Comparison of ENCODE assay signal across 1 cellular context in the genomic region with DNA sequence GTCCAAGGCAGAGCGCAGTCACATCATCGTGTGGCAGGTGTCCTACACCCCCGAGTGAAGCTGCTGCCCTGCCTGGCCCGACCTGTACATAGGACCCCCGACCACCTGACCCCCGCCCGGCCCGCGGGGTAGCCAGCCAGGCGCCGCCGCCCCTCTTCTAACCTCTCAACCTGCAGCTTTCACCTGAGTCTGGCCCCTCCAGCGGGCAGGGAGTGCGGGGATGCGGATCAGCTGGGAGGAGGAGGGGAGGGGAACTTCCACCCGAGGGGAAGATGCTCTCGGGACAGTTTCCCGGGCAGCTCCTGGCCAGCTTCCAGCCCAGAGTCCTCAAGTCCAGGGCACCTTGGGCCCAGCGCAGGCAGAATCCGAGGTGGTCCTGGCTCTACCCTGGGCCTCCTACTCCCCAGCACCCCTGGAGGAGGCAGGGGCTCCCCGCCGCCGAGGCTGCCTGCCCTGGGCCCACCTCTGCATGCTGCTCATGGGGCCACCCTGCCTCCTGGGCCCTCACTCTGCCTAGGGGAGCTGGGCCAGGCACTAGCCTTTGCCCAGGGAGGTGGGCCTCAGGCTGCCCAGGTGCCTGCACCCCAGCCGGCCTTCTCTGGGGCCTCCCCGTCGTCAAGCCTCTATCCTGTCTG.
TF ChIP-seq lines count a peak whose summit lies in the region.

No MANE protein-coding gene starts in this region.

TF ChIP-seq in HEK293, 187 proteins besides CTCF, POLR2A, EP300 and RAD21 (continued from another document):
- TF ChIP-seq ZNF10 (tag by site-specific recombination; IDR thresholded peaks at IDR 0.05) (no peak), ZNF561 (tag by site-specific recombination; IDR thresholded peaks at IDR 0.05; ENCODE audit: borderline replicate concordance) (no peak), ZFP69B (tag by site-specific recombination; IDR thresholded peaks at IDR 0.05) (peak; percentile 94), SP3 (tag by site-specific recombination; IDR thresholded peaks at IDR 0.05) (no peak), IKZF3 (tag by site-specific recombination; IDR thresholded peaks at IDR 0.05) (0 out of 2 replicates have a peak, but pooled peaks have one; percentile 7), ZNF623 (tag by site-specific recombination; IDR thresholded peaks at IDR 0.05) (no peak), HOXA7 (CRISPR knock-in tag; IDR thresholded peaks at IDR 0.05; ENCODE audit: borderline replicate concordance) (no peak), ZIC2 (tag by site-specific recombination; IDR thresholded peaks at IDR 0.05) (peak; percentile 61), GFI1B (tag by site-specific recombination; IDR thresholded peaks at IDR 0.05) (no peak), ZNF274 (IDR thresholded peaks at IDR 0.05; ENCODE audit: low read length) (no peak), ZNF274 (tag by site-specific recombination; IDR thresholded peaks at IDR 0.05; ENCODE audit: borderline replicate concordance) (no peak), FEZF1 (tag by site-specific recombination; IDR thresholded peaks at IDR 0.05) (no peak), ZNF692 (tag by site-specific recombination; IDR thresholded peaks at IDR 0.05) (peak; percentile 96), ZNF768 (tag by site-specific recombination; IDR thresholded peaks at IDR 0.05) (no peak), ZNF449 (tag by site-specific recombination; IDR thresholded peaks at IDR 0.05) (no peak), ZBTB20 (tag by site-specific recombination; IDR thresholded peaks at IDR 0.05) (peak; percentile 50; the same call in 1 of the 2 replicates), ZNF202 (tag by site-specific recombination; IDR thresholded peaks at IDR 0.05; ENCODE audit: borderline replicate concordance) (no peak)
- TF ChIP-seq, protein P1, sequence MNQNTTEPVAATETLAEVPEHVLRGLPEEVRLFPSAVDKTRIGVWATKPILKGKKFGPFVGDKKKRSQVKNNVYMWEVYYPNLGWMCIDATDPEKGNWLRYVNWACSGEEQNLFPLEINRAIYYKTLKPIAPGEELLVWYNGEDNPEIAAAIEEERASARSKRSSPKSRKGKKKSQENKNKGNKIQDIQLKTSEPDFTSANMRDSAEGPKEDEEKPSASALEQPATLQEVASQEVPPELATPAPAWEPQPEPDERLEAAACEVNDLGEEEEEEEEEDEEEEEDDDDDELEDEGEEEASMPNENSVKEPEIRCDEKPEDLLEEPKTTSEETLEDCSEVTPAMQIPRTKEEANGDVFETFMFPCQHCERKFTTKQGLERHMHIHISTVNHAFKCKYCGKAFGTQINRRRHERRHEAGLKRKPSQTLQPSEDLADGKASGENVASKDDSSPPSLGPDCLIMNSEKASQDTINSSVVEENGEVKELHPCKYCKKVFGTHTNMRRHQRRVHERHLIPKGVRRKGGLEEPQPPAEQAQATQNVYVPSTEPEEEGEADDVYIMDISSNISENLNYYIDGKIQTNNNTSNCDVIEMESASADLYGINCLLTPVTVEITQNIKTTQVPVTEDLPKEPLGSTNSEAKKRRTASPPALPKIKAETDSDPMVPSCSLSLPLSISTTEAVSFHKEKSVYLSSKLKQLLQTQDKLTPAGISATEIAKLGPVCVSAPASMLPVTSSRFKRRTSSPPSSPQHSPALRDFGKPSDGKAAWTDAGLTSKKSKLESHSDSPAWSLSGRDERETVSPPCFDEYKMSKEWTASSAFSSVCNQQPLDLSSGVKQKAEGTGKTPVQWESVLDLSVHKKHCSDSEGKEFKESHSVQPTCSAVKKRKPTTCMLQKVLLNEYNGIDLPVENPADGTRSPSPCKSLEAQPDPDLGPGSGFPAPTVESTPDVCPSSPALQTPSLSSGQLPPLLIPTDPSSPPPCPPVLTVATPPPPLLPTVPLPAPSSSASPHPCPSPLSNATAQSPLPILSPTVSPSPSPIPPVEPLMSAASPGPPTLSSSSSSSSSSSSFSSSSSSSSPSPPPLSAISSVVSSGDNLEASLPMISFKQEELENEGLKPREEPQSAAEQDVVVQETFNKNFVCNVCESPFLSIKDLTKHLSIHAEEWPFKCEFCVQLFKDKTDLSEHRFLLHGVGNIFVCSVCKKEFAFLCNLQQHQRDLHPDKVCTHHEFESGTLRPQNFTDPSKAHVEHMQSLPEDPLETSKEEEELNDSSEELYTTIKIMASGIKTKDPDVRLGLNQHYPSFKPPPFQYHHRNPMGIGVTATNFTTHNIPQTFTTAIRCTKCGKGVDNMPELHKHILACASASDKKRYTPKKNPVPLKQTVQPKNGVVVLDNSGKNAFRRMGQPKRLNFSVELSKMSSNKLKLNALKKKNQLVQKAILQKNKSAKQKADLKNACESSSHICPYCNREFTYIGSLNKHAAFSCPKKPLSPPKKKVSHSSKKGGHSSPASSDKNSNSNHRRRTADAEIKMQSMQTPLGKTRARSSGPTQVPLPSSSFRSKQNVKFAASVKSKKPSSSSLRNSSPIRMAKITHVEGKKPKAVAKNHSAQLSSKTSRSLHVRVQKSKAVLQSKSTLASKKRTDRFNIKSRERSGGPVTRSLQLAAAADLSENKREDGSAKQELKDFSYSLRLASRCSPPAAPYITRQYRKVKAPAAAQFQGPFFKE (tag by site-specific recombination; IDR thresholded peaks at IDR 0.05; ENCODE audit: borderline replicate concordance) = no peak
- TF ChIP-seq, protein P2, sequence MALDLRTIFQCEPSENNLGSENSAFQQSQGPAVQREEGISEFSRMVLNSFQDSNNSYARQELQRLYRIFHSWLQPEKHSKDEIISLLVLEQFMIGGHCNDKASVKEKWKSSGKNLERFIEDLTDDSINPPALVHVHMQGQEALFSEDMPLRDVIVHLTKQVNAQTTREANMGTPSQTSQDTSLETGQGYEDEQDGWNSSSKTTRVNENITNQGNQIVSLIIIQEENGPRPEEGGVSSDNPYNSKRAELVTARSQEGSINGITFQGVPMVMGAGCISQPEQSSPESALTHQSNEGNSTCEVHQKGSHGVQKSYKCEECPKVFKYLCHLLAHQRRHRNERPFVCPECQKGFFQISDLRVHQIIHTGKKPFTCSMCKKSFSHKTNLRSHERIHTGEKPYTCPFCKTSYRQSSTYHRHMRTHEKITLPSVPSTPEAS (tag by site-specific recombination; IDR thresholded peaks at IDR 0.05) = no peak
- TF ChIP-seq, protein P3, sequence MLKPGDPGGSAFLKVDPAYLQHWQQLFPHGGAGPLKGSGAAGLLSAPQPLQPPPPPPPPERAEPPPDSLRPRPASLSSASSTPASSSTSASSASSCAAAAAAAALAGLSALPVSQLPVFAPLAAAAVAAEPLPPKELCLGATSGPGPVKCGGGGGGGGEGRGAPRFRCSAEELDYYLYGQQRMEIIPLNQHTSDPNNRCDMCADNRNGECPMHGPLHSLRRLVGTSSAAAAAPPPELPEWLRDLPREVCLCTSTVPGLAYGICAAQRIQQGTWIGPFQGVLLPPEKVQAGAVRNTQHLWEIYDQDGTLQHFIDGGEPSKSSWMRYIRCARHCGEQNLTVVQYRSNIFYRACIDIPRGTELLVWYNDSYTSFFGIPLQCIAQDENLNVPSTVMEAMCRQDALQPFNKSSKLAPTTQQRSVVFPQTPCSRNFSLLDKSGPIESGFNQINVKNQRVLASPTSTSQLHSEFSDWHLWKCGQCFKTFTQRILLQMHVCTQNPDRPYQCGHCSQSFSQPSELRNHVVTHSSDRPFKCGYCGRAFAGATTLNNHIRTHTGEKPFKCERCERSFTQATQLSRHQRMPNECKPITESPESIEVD (tag by site-specific recombination; IDR thresholded peaks at IDR 0.05) = no peak
- TF ChIP-seq, protein P4, sequence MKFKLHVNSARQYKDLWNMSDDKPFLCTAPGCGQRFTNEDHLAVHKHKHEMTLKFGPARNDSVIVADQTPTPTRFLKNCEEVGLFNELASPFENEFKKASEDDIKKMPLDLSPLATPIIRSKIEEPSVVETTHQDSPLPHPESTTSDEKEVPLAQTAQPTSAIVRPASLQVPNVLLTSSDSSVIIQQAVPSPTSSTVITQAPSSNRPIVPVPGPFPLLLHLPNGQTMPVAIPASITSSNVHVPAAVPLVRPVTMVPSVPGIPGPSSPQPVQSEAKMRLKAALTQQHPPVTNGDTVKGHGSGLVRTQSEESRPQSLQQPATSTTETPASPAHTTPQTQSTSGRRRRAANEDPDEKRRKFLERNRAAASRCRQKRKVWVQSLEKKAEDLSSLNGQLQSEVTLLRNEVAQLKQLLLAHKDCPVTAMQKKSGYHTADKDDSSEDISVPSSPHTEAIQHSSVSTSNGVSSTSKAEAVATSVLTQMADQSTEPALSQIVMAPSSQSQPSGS (tag by site-specific recombination; IDR thresholded peaks at IDR 0.05; ENCODE audit: low read depth) = no peak
- TF ChIP-seq, protein P5, sequence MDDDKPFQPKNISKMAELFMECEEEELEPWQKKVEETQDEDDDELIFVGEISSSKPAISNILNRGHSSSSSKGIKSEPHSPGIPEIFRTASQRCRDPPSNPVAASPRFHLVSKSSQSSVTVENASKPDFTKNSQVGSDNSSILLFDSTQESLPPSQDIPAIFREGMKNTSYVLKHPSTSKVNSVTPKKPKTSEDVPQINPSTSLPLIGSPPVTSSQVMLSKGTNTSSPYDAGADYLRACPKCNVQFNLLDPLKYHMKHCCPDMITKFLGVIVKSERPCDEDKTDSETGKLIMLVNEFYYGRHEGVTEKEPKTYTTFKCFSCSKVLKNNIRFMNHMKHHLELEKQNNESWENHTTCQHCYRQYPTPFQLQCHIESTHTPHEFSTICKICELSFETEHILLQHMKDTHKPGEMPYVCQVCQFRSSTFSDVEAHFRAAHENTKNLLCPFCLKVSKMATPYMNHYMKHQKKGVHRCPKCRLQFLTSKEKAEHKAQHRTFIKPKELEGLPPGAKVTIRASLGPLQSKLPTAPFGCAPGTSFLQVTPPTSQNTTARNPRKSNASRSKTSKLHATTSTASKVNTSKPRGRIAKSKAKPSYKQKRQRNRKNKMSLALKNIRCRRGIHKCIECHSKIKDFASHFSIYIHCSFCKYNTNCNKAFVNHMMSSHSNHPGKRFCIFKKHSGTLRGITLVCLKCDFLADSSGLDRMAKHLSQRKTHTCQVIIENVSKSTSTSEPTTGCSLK (tag by site-specific recombination; IDR thresholded peaks at IDR 0.05) = no peak
